13 cellular contexts compared by ENCODE assay signal in genomic region chr1:228795578-228795977, GRCh38.
"Had no signal": no experiment of that assay in that cellular context is flagged by ENCODE, and none has a peak within 500 bp of the region (broad histone marks: within the 10 kb centered on the region; RNA-seq: fewer than 3 reads in every experiment).

No MANE protein-coding gene starts in this region.

- H3K27ac ChIP-seq: lower lobe of right lung, parathyroid adenoma, thoracic aorta, upper lobe of left lung, WERI-Rb-1 had no signal

- H3K36me3 ChIP-seq: lower lobe of right lung, thoracic aorta, upper lobe of left lung, WERI-Rb-1 had no signal

- H3K79me2 ChIP-seq: parathyroid adenoma had no signal

- H3K36me3 Mint-ChIP-seq: brain; stimulated activated naive B cell treated with anti-CD40 and anti-IgM and Interleukin-4, amounts not matched to agents 10 μg/mL and 1 μg/mL and 100 μg/mL, for 72 hours had no signal

- DNase-seq: activated CD4-positive, alpha-beta T cell treated with anti-CD3 and anti-CD28 coated beads for 1 hour; activated effector memory CD4-positive, alpha-beta T cell treated with Interleukin-2 at 50 U/mL for 16 hours; lower lobe of right lung; naive thymus-derived CD8-positive, alpha-beta T cell; stimulated activated naive B cell treated with anti-CD40 and anti-IgM and Interleukin-4, amounts not matched to agents 10 μg/mL and 1 μg/mL and 100 μg/mL, for 72 hours; upper lobe of left lung; WERI-Rb-1 had no signal

- H3K27ac Mint-ChIP-seq: brain; stimulated activated naive B cell treated with anti-CD40 and anti-IgM and Interleukin-4, amounts not matched to agents 10 μg/mL and 1 μg/mL and 100 μg/mL, for 72 hours had no signal

- H3K4me3 ChIP-seq: lower lobe of right lung, thoracic aorta, upper lobe of left lung had no signal

- H3K9me3 ChIP-seq: lower lobe of right lung, thoracic aorta, upper lobe of left lung had no signal

- FAIRE-seq: colon, frontal cortex, keratinocyte had no signal

- H3K9ac ChIP-seq: parathyroid adenoma had no signal

- H2AFZ ChIP-seq: parathyroid adenoma had no signal

- H3K4me3 Mint-ChIP-seq: brain; stimulated activated naive B cell treated with anti-CD40 and anti-IgM and Interleukin-4, amounts not matched to agents 10 μg/mL and 1 μg/mL and 100 μg/mL, for 72 hours had no signal

- ATAC-seq: lower lobe of right lung; naive thymus-derived CD8-positive, alpha-beta T cell had no signal

- H3K27me3 Mint-ChIP-seq: naive thymus-derived CD8-positive, alpha-beta T cell; stimulated activated naive B cell treated with anti-CD40 and anti-IgM and Interleukin-4, amounts not matched to agents 10 μg/mL and 1 μg/mL and 100 μg/mL, for 72 hours had no signal

- H3K27me3 ChIP-seq: upper lobe of left lung had no signal

- H3K4me1 ChIP-seq: parathyroid adenoma had no signal
